26 cellular contexts compared by ENCODE assay signal in the genomic region with DNA sequence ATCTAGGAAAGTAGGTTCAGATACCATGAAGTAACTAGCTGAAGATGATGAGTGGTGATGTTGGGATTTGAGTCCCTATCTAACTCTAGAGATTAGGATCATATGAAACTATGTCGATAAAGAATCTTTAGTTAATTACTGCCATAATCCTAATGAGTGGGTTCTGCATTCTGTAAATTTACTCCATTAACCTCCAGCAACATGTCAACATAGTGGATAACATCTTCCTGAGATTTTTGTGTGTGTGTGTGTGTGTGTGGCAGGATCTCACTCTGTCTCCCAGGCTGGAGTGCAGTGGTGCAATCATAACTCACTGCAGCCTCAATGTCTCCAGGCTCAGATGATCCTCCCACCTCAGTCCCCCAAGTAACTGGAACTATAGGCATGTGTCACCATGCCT.
"Had no signal": no experiment of that assay in that cellular context is flagged by ENCODE, and none has a peak within 500 bp of the region (broad histone marks: within the 10 kb centered on the region; RNA-seq: fewer than 3 reads in every experiment).

No MANE protein-coding gene starts in this region.

- DNase-seq: stimulated activated CD4-positive, alpha-beta T cell treated with anti-CD3 and anti-CD28 coated beads, Interleukin-2, amount 100 ng/mL, for 48 hours; stimulated activated CD4-positive, alpha-beta T cell treated with anti-CD3 and anti-CD28 coated beads, Interleukin-4, amount 100 ng/mL, for 1 hour; stimulated activated CD4-positive, alpha-beta T cell treated with anti-CD3 and anti-CD28 coated beads, Interleukin-4, amount 100 ng/mL, for 24 hours; stimulated activated CD4-positive, alpha-beta T cell treated with anti-CD3 and anti-CD28 coated beads, Interleukin-4, amount 100 ng/mL, for 4 hours; stimulated activated CD8-positive, alpha-beta memory T cell treated with anti-CD3 and anti-CD28 coated beads, Interleukin-4, amount 100 ng/mL, for 48 hours; stimulated activated naive B cell treated with anti-CD40 and anti-IgM and Interleukin-4, amounts not matched to agents 10 μg/mL and 1 μg/mL and 100 μg/mL, for 72 hours; stimulated activated naive CD4-positive, alpha-beta T cell; stimulated activated naive CD4-positive, alpha-beta T cell treated with Interleukin-2 at 50 U/mL for 16 hours; stimulated activated naive CD8-positive, alpha-beta T cell treated with anti-CD3 and anti-CD28 coated beads, Interleukin-15, amount 100 ng/mL, for 72 hours; stimulated activated naive CD8-positive, alpha-beta T cell treated with anti-CD3 and anti-CD28 coated beads, Interleukin-15, Interleukin-2, amounts not matched to agents 100 U/mL and 50 U/mL, for 24 hours; stomach; substantia nigra; testis; thyroid gland; tibial artery; transverse colon; trophoblast cell; upper lobe of left lung; upper lobe of right lung; uterus had no signal

- H3K27ac ChIP-seq: stomach, suprapubic skin, testis, thoracic aorta, thyroid gland, tibial artery, tibial nerve, transverse colon, upper lobe of left lung, upper lobe of right lung, uterus, vagina had no signal

- H3K36me3 ChIP-seq: stomach, suprapubic skin, thoracic aorta, thyroid gland, tibial artery, tibial nerve, transverse colon, upper lobe of left lung, upper lobe of right lung, uterus, vagina had no signal

- ATAC-seq: stimulated activated effector memory CD8-positive, alpha-beta T cell treated with anti-CD3 and anti-CD28 coated beads, Interleukin-12 subunit alpha, Interleukin-12 subunit beta, amount 100 ng/mL, for 72 hours; stimulated activated memory B cell treated with anti-CD40 and anti-IgM and Interleukin-4, amounts not matched to agents 10 μg/mL and 1 μg/mL and 100 μg/mL, for 72 hours; stimulated activated naive B cell treated with anti-CD40 and anti-IgM and Interleukin-4, amounts not matched to agents 10 μg/mL and 1 μg/mL and 100 μg/mL, for 72 hours; stimulated activated naive CD8-positive, alpha-beta T cell treated with anti-CD3 and anti-CD28 coated beads, Interleukin-15, amount 100 ng/mL, for 72 hours; stimulated activated naive CD8-positive, alpha-beta T cell treated with anti-CD3 and anti-CD28 coated beads, Interleukin-15, Interleukin-2, amounts not matched to agents 100 U/mL and 50 U/mL, for 24 hours; upper lobe of right lung had no signal

- H3K4me3 ChIP-seq: stomach, suprapubic skin, testis, thoracic aorta, thyroid gland, tibial artery, tibial nerve, transverse colon, upper lobe of left lung, upper lobe of right lung, uterus, vagina had no signal

- H3K27me3 ChIP-seq: stomach, suprapubic skin, testis, thyroid gland, tibial artery, tibial nerve, transverse colon, upper lobe of left lung, upper lobe of right lung, uterus, vagina had no signal

- H3K9me3 ChIP-seq: stomach, suprapubic skin, testis, thoracic aorta, thyroid gland, tibial artery, tibial nerve, transverse colon, upper lobe of left lung, upper lobe of right lung, uterus, vagina had no signal

- H3K4me1 ChIP-seq: stomach, suprapubic skin, testis, thyroid gland, tibial artery, tibial nerve, transverse colon, upper lobe of left lung, upper lobe of right lung, uterus, vagina had no signal
